Comparison of ENCODE assay signal across 21 cellular contexts in the genomic region with DNA sequence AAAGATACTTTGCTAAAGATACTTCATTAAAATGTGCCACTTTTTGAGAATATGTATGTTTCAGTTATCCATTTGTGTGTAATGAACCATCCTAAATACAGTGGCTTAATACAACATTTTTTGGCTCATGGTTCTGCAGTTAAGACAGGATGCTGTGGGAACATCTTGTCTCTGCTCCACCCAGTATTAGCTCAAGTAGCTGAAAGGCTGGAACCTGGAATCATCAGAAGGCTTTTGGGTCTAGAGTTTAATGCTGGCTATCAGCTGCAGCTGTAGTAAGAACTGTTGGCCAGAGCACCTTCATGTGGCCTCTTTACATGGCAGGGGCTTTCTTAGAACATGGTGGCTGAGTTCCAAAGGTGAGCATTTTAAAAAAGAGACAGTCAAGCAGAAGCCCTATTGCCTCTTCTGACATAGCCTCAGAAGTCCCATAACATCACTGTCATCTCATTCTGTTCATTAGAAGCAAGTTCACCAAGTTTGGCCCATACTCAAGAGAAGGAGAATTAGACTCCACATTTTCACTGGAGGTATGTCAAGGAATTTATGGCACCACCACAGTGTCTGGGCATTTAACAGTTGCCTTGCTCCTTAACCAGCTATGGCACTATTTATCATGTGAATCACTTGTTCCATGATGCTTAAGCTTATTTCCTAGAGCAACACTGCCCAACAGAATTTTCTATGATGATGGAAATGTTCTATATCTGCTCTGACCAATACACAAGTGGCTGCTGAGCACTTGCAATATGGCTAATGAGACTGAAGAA.
"Had no signal": no experiment of that assay in that cellular context is flagged by ENCODE, and none has a peak within 500 bp of the region (broad histone marks: within the 10 kb centered on the region; RNA-seq: fewer than 3 reads in every experiment).

No MANE protein-coding gene starts in this region.

- ATAC-seq: left ventricle myocardium superior; naive thymus-derived CD8-positive, alpha-beta T cell had no signal

- H3K27ac Mint-ChIP-seq: naive thymus-derived CD8-positive, alpha-beta T cell; nephron progenitor cell had no signal

- H3K4me3 Mint-ChIP-seq: naive thymus-derived CD8-positive, alpha-beta T cell; nephron progenitor cell had no signal

- H3K36me3 Mint-ChIP-seq: naive thymus-derived CD8-positive, alpha-beta T cell had no signal

- H3K9me3 ChIP-seq: lower lobe of right lung, prostate gland, right atrium auricular region, sigmoid colon, thyroid gland, vagina had no signal

- H3K4me1 ChIP-seq: lower lobe of right lung, prostate gland, right atrium auricular region, thyroid gland, vagina had no signal

- H3K4me3 ChIP-seq: dorsolateral prefrontal cortex, lower lobe of right lung, prostate gland, right atrium auricular region, sigmoid colon, thyroid gland, vagina had no signal

- H3K27me3 ChIP-seq: right atrium auricular region, sigmoid colon, thyroid gland, vagina had no signal

- FAIRE-seq: keratinocyte, small intestine had no signal

- H3K4me1 Mint-ChIP-seq: naive thymus-derived CD8-positive, alpha-beta T cell had no signal

- DNase-seq: cerebellar nuclear complex; dorsolateral prefrontal cortex; effector CD4-positive, alpha-beta T cell; foreskin melanocyte; left ventricle myocardium superior; lower lobe of right lung; naive thymus-derived CD8-positive, alpha-beta T cell; nephron progenitor cell; nucleus accumbens; sigmoid colon; small intestine; stimulated activated CD4-positive, alpha-beta T cell treated with anti-CD3 and anti-CD28 coated beads, Interleukin-15, amount 100 ng/mL, for 24 hours; stimulated activated CD4-positive, alpha-beta T cell treated with anti-CD3 and anti-CD28 coated beads, Interleukin-4, amount 100 ng/mL, for 1 hour; stimulated activated CD8-positive, alpha-beta memory T cell treated with anti-CD3 and anti-CD28 coated beads, Interleukin-4, amount 100 ng/mL, for 48 hours; stimulated activated naive CD4-positive, alpha-beta T cell; thyroid gland; trophoblast cell had no signal

- H3K27ac ChIP-seq: dorsolateral prefrontal cortex, lower lobe of right lung, prostate gland, right atrium auricular region, sigmoid colon, thyroid gland, vagina had no signal

- H3K36me3 ChIP-seq: lower lobe of right lung, prostate gland, right atrium auricular region, sigmoid colon, thyroid gland, vagina had no signal
